10 cellular contexts compared by ENCODE assay signal in genomic region chr7:68121056-68121455, GRCh38.
"Had no signal": no experiment of that assay in that cellular context is flagged by ENCODE, and none has a peak within 500 bp of the region (broad histone marks: within the 10 kb centered on the region; RNA-seq: fewer than 3 reads in every experiment).

No MANE protein-coding gene starts in this region.

- H3K4me1 Mint-ChIP-seq: H9, IgD-negative memory B cell had no signal

- H2AFZ ChIP-seq: GM23248 had no signal

- H3K36me3 Mint-ChIP-seq: IgD-negative memory B cell had no signal

- FAIRE-seq: H54, HepG2 had no signal

- DNase-seq: GM23248, GOT3, H9, HCEC 1CT, Kasumi-1, KG1 had no signal

- H3K27ac ChIP-seq: GM23248, HL-60 had no signal

- H3K27ac Mint-ChIP-seq: H9, IgD-negative memory B cell had no signal

- H3K27me3 Mint-ChIP-seq: IgD-negative memory B cell had no signal

- H3K9ac ChIP-seq: GM23248 had no signal

- H3K4me3 Mint-ChIP-seq: H9, IgD-negative memory B cell had no signal

- H3K4me3 ChIP-seq: GM23248 had no signal
